ENCODE assay signal across 11 cellular contexts in the genomic region with DNA sequence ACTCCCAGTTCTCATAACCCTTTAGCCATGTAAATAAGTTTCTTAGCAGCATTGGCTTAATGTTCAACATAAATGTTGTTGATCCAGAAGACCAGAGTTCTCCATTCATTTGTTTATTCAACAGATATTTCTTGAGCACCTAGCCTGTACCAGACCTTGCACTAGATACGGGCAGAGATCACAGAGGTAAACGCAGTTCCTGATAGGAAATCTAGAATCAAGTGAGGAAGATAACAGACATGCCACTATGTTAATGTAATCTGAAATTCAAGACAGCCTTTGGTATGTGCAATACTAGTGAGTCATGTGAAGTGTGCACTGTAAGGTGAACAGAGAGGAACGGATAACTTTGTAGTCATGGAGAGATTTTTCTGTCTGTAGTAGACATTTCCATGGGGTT. TPM values are rescaled to one million over a fixed set of nuclear protein-coding genes. Genes with fewer than 3 reads are reported as not detected.
DNase-seq lines count a peak whose midpoint lies in the region; ATAC-seq and TF ChIP-seq lines count a peak whose summit lies in the region.
"Had no signal": no experiment of that assay in that cellular context is flagged by ENCODE, and none has a peak within 500 bp of the region (broad histone marks: within the 10 kb centered on the region; RNA-seq: fewer than 3 reads in every experiment).

No MANE protein-coding gene starts in this region.

- H3K27me3 ChIP-seq in ACC112 (ENCODE audit: insufficient read depth, low read length) (peaks cover 4% of the 10 kb centered on the region), Panc1 (ENCODE audit: control insufficient read depth, insufficient read depth, low read length) (no peaks in the 10 kb centered on the region), ascending aorta (no peaks in the 10 kb centered on the region)

- TF ChIP-seq CTCF in Panc1 (IDR thresholded peaks at IDR 0.05), result no peak
- no peak for TF ChIP-seq CTCF in ascending aorta (IDR thresholded peaks at IDR 0.05)

- CTCF ChIA-PET in Panc1 (lab: Charles Lee), result interaction anchor here (0.6 kb wide), 1 partner anchor 9 kb away, joined by 3 read pairs; no protein-coding TSS in a partner anchor

- H3K27ac ChIP-seq in ACC112 (ENCODE audit: low read depth, low read length) (peak overlapping the region; percentile 31), Panc1 (ENCODE audit: low read length) (0 out of 2 replicates have a peak overlapping the region, but pooled peaks have one; percentile 20), epithelial cell of prostate (peak overlapping the region; percentile 80), ascending aorta (no peak overlapping the region)

- H3K4me3 ChIP-seq in ACC112 (ENCODE audit: low read depth, low read length), result peak overlapping the region; percentile 86
- H3K4me3 ChIP-seq in Panc1 (ENCODE audit: low read depth in 2 of 2, low read length in 2 of 2), result no peak overlapping the region
- H3K4me3 ChIP-seq in ascending aorta, result no peak overlapping the region

- in situ Hi-C loops in Panc1 (cut with HindIII; ENCODE audit: low pct_unique_long_range_greater_than_20kb, low sequenced_read_pairs), result no loop called here

- ATAC-seq in Panc1, result no peak

- DNase-seq in GM03348 (ENCODE audit: low spot score) (peak; percentile 11), Panc1 (ENCODE audit: low read depth, low spot score) (no peak), epithelial cell of prostate (ENCODE audit: low read depth, low spot score) (no peak), NCI-H82 treated with DMSO at 0.1 percent for 48 hours (lab: John Stamatoyannopoulos, UW; ENCODE audit: unreplicated experiment) (no peak), NCI-H526 (lab: John Stamatoyannopoulos, UW) (no peak), ascending aorta (ENCODE audit: low spot score in 2 of 2) (no peak)
- no peak for DNase-seq in activated effector memory CD4-positive, alpha-beta T cell treated with Interleukin-2 at 50 U/mL for 16 hours
- DNase-seq: KBM-7 had no signal

- BruUV-seq in Panc1 (replicated peaks; lab: Mats Ljungman, UMichigan), result no TSS peak

- peaks cover 45% of the 10 kb centered on the region for H3K36me3 ChIP-seq in ACC112 (ENCODE audit: insufficient read depth, low read length)
- H3K36me3 ChIP-seq in Panc1 (ENCODE audit: control insufficient read depth, insufficient read depth, low read length), result peaks cover 64% of the 10 kb centered on the region
- H3K36me3 ChIP-seq in ascending aorta, result peaks cover 22 to 28% of the 10 kb centered on the region in 2 donors

- peaks cover 36% of the 10 kb centered on the region for H3K4me1 ChIP-seq in ACC112 (ENCODE audit: control insufficient read depth, insufficient read depth, low read length, unreplicated experiment)
- peaks cover 42% of the 10 kb centered on the region for H3K4me1 ChIP-seq in Panc1 (ENCODE audit: control insufficient read depth, insufficient read depth, low read length)
- H3K4me1 ChIP-seq in ascending aorta, result peaks cover 0 to 10% of the 10 kb centered on the region in 2 donors

- POLR2A ChIA-PET in Panc1 (lab: Charles Lee), result no interaction called here

- peaks cover 76% of the 10 kb centered on the region for H3K79me2 ChIP-seq in ACC112 (ENCODE audit: control insufficient read depth, insufficient read depth, low read length, unreplicated experiment)

- intact Hi-C loops in Panc1 (cut with micrococcal nuclease; ENCODE audit: unreplicated experiment) (no loop called here), ascending aorta (cut with DNase I) (loop anchor here (10.0 kb wide), 2 partner anchors 1258 to 1588 kb away; partner anchors contain the start of genes FAM53B and OAT)

- no peak overlapping the region for H2AFZ ChIP-seq in ACC112 (ENCODE audit: low read length, unreplicated experiment)

- no peaks in the 10 kb centered on the region for H3K9me3 ChIP-seq in Panc1 (ENCODE audit: control insufficient read depth, insufficient read depth, low read depth, low read length)
- no peaks in the 10 kb centered on the region for H3K9me3 ChIP-seq in ascending aorta

RNA-seq across cellular contexts. Expression of gene BUB3, which starts 3.0 kb away (rescaled TPM):
- total RNA-seq in Panc1 (2021; ENCODE audit: unreplicated experiment), result 237 TPM
- polyA plus RNA-seq in Panc1 (2012; ENCODE audit: insufficient read length), result 189 TPM
- total RNA-seq in ascending aorta, result 12.2 TPM

RNA-seq across cellular contexts. Expression of gene HMX2, which starts 9.3 kb away (rescaled TPM):
- total RNA-seq in Panc1 (2021; ENCODE audit: unreplicated experiment), result 2.7 TPM
- polyA plus RNA-seq in Panc1 (2012; ENCODE audit: insufficient read length), result 4.1 TPM
- total RNA-seq in ascending aorta, result not detected
- total RNA-seq: kidney epithelial cell, progenitor cell of endocrine pancreas had no signal

RNA-seq across cellular contexts. Expression of gene HMX3, which starts 21.4 kb away (rescaled TPM):
- total RNA-seq in Panc1 (2021; ENCODE audit: unreplicated experiment) (15.2 TPM), ascending aorta (not detected)
- 11.9 TPM for polyA plus RNA-seq in Panc1 (2012; ENCODE audit: insufficient read length)
- total RNA-seq: progenitor cell of endocrine pancreas had no signal

Comparison
In these comparisons a context has a peak if more than half of its experiments do, and no peak if none do; other contexts are left out.
1. H3K27ac ChIP-seq: peak in ACC112 (single experiment), Panc1 (single experiment) and epithelial cell of prostate (single experiment); none in ascending aorta (0 of 2).
2. RNA of gene BUB3, which starts 3.0 kb away (total RNA-seq): 237 TPM in Panc1 (single experiment); 12.2 TPM in ascending aorta (single experiment); every median in the first group is over 10 times any median in the second.
3. RNA of gene HMX3, which starts 21.4 kb away (total RNA-seq): 15.2 TPM in Panc1 (single experiment); not detected in ascending aorta (single experiment); every median in the first group is over 10 times any median in the second.